ENCODE assay signal across 8 cellular contexts in genomic region chr5:55694152-55694830, GRCh38.
DNase-seq lines count a peak whose midpoint lies in the region; ATAC-seq and TF ChIP-seq lines count a peak whose summit lies in the region.

No MANE protein-coding gene starts in this region.

- H2AFZ ChIP-seq in DND-41 (ENCODE audit: low read depth, low read length), result no peak overlapping the region

- H3K27ac ChIP-seq in DND-41 (ENCODE audit: low read length) (no peak overlapping the region), WERI-Rb-1 (no peak overlapping the region)

- H3K36me3 ChIP-seq in DND-41 (ENCODE audit: insufficient read depth, low read length), result peaks cover 16% of the 10 kb centered on the region
- peaks cover 8% of the 10 kb centered on the region for H3K36me3 ChIP-seq in WERI-Rb-1

- H4K20me1 ChIP-seq in DND-41 (ENCODE audit: insufficient read depth, low read length), result no peaks in the 10 kb centered on the region

- peak; percentile 74 for TF ChIP-seq CTCF in DND-41 (IDR thresholded peaks at IDR 0.05; ENCODE audit: borderline replicate concordance, extremely low read depth, low read length, poor library complexity, severe bottlenecking)
- TF ChIP-seq CTCF in WERI-Rb-1 (IDR thresholded peaks at IDR 0.05; ENCODE audit: low read depth, low read length), result peak; percentile 51; the same call in 1 of the 2 replicates

- no peak overlapping the region for H3K4me2 ChIP-seq in DND-41 (ENCODE audit: insufficient read depth, low read length)

- peaks cover 5% of the 10 kb centered on the region for H3K9me3 ChIP-seq in DND-41 (ENCODE audit: insufficient read depth, low read length, severe bottlenecking)
- no peaks in the 10 kb centered on the region for H3K9me3 ChIP-seq in WERI-Rb-1 (ENCODE audit: severe bottlenecking)

- in situ Hi-C loops in KBM-7 (cut with MboI; ENCODE audit: low pct_unique_long_range_greater_than_20kb, low sequenced_read_pairs), result no loop called here

- no peak overlapping the region for H3K9ac ChIP-seq in DND-41 (ENCODE audit: low read depth, low read length)

- ATAC-seq in DND-41 (ENCODE audit: insufficient read depth, low read depth) (peak; percentile 70), GM18907 (IDR thresholded peaks at IDR 0.05; ENCODE audit: unreplicated experiment) (no peak)

- H3K79me2 ChIP-seq in DND-41 (ENCODE audit: insufficient read depth, low read length), result no peaks in the 10 kb centered on the region; the same call in 1 of the 2 replicates

- H3K4me1 ChIP-seq in DND-41 (ENCODE audit: insufficient read depth, low read length), result peaks cover 2% of the 10 kb centered on the region; the same call in 1 of the 2 replicates

- H3K4me3 ChIP-seq in DND-41 (ENCODE audit: low read depth in 1 of 2, low read length in 2 of 2) (no peak overlapping the region), WERI-Rb-1 (ENCODE audit: low read depth, low read length) (no peak overlapping the region)

- H3K27me3 ChIP-seq in DND-41 (ENCODE audit: insufficient read depth, low read length, poor library complexity) (no peaks in the 10 kb centered on the region), WERI-Rb-1 (ENCODE audit: insufficient read depth, low read depth, severe bottlenecking) (no peaks in the 10 kb centered on the region)

- DNase-seq in DND-41, result no peak
- DNase-seq in KBM-7, result peak; percentile 62
- DNase-seq in WERI-Rb-1, result no peak
- DNase-seq in left kidney (ENCODE audit: low read depth, low spot score), result peak; percentile 39
- DNase-seq in DMS79 (lab: John Stamatoyannopoulos, UW), result no peak
- no peak for DNase-seq in NCI-H345 treated with DMSO at 0.1 percent for 48 hours (lab: John Stamatoyannopoulos, UW; ENCODE audit: unreplicated experiment)
- no peak for DNase-seq in activated CD4-positive, alpha-beta T cell treated with anti-CD3 and anti-CD28 coated beads, Interleukin-2, amount 50 U/mL, for 48 hours

Comparison
In these comparisons a context has a peak if more than half of its experiments do, and no peak if none do; other contexts are left out.
1. DNase-seq: peak in KBM-7 (single experiment) and left kidney (single experiment); none in DND-41 (single experiment), WERI-Rb-1 (single experiment), DMS79 (single experiment), NCI-H345 treated with DMSO at 0.1 percent for 48 hours (single experiment) and activated CD4-positive, alpha-beta T cell treated with anti-CD3 and anti-CD28 coated beads, Interleukin-2, amount 50 U/mL, for 48 hours (0 of 2).